ENCODE assay signal across 8 cellular contexts in genomic region chr11:20158597-20159257, GRCh38. TPM values are rescaled to one million over a fixed set of nuclear protein-coding genes. Genes with fewer than 3 reads are reported as not detected.
DNase-seq lines count a peak whose midpoint lies in the region; ATAC-seq and TF ChIP-seq lines count a peak whose summit lies in the region.

No MANE protein-coding gene starts in this region.

- H3K4me2 ChIP-seq in OCI-LY7 (ENCODE audit: low read length), result no peak overlapping the region

- H3K4me3 ChIP-seq in CD8-positive, alpha-beta memory T cell (ENCODE audit: low read length), result no peak overlapping the region
- H3K4me3 ChIP-seq in OCI-LY7 (ENCODE audit: low read depth, low read length, poor library complexity, severe bottlenecking), result no peak overlapping the region

- no peaks in the 10 kb centered on the region for H3K79me2 ChIP-seq in OCI-LY7 (ENCODE audit: insufficient read depth, low read depth, low read length)

- peaks cover 54% of the 10 kb centered on the region for H3K27me3 ChIP-seq in CD8-positive, alpha-beta memory T cell (ENCODE audit: insufficient read depth, low read length, poor library complexity, severe bottlenecking)

- H3K9me3 Mint-ChIP-seq in CD8-positive, alpha-beta memory T cell, result peaks cover 0 to 31% (median 23%) of the 10 kb centered on the region in 5 donors

- POLR2A ChIA-PET in CD8-positive, alpha-beta memory T cell (lab: Charles Lee), result no interaction called here
- POLR2A ChIA-PET in OCI-LY7 (lab: Charles Lee), result no interaction called here

- no peak for TF ChIP-seq RAD21 in Ishikawa (IDR thresholded peaks at IDR 0.05; ENCODE audit: low read depth)

- H3K36me3 ChIP-seq in CD8-positive, alpha-beta memory T cell (ENCODE audit: insufficient read depth, low read length), result no peaks in the 10 kb centered on the region
- no peaks in the 10 kb centered on the region for H3K36me3 ChIP-seq in OCI-LY7 (ENCODE audit: insufficient read depth, low read length)

- H3K27me3 Mint-ChIP-seq in CD8-positive, alpha-beta memory T cell, result peaks cover 76 to 78% of the 10 kb centered on the region in 2 donors

- H3K27ac ChIP-seq in CD8-positive, alpha-beta memory T cell (ENCODE audit: low read depth, low read length), result no peak overlapping the region
- no peak overlapping the region for H3K27ac ChIP-seq in OCI-LY7 (ENCODE audit: low read depth, low read length, poor library complexity, severe bottlenecking)

- no peak overlapping the region for H2AFZ ChIP-seq in OCI-LY7 (ENCODE audit: low read length)

- TF ChIP-seq CTCF in OCI-LY7 (conservative IDR thresholded peaks at IDR 0.05; ENCODE audit: low read length), result no peak

- BruUV-seq in OCI-LY7 (replicated peaks; lab: Mats Ljungman, UMichigan), result no TSS peak

- peaks cover 0 to 7% (median 0%) of the 10 kb centered on the region in 3 donors for H3K36me3 Mint-ChIP-seq in CD8-positive, alpha-beta memory T cell

- no peak for ATAC-seq in GM21367 (IDR thresholded peaks at IDR 0.05; ENCODE audit: unreplicated experiment)
- ATAC-seq in HG02798 (IDR thresholded peaks at IDR 0.05; ENCODE audit: poor library complexity, unreplicated experiment), result no peak

- CTCF ChIA-PET in CD8-positive, alpha-beta memory T cell (lab: Charles Lee), result no interaction called here
- CTCF ChIA-PET in OCI-LY7 (lab: Charles Lee; ENCODE audit: unreplicated experiment), result no interaction called here

- intact Hi-C loops in OCI-LY7 (cut with micrococcal nuclease; ENCODE audit: unreplicated experiment), result no loop called here

- H3K4me3 Mint-ChIP-seq in CD8-positive, alpha-beta memory T cell, result peak overlapping the region in 5 of 7 donors; percentile 6 to 28 (median 22)

- no peaks in the 10 kb centered on the region for H4K20me1 ChIP-seq in OCI-LY7 (ENCODE audit: insufficient read depth, low read length)

- no peaks in the 10 kb centered on the region for H3K9me3 ChIP-seq in CD8-positive, alpha-beta memory T cell (ENCODE audit: low read length)
- no peaks in the 10 kb centered on the region for H3K9me3 ChIP-seq in OCI-LY7 (ENCODE audit: low read length)

- no peaks in the 10 kb centered on the region for H3K9me2 ChIP-seq in OCI-LY7 (ENCODE audit: insufficient read depth, low read length)

- no peak for DNase-seq in CD8-positive, alpha-beta memory T cell
- DNase-seq in cerebellar cortex (ENCODE audit: low spot score), result peak; percentile 6
- DNase-seq in lung microvascular endothelial cell (ENCODE audit: low read depth in 2 of 2), result peak; percentile 74 to 76
- no peak for DNase-seq in OCI-LY7 (ENCODE audit: low spot score)
- DNase-seq in NCI-H187 (lab: John Stamatoyannopoulos, UW), result no peak

- H3K27ac Mint-ChIP-seq in CD8-positive, alpha-beta memory T cell, result peak overlapping the region in 3 of 8 donors; percentile 41 to 49 (median 41)

- H3K4me1 Mint-ChIP-seq in CD8-positive, alpha-beta memory T cell, result peaks cover 26 to 36% (median 35%) of the 10 kb centered on the region in 3 donors

- H3K4me1 ChIP-seq in CD8-positive, alpha-beta memory T cell (ENCODE audit: insufficient read depth, low read length), result peaks cover 10% of the 10 kb centered on the region
- H3K4me1 ChIP-seq in OCI-LY7 (ENCODE audit: insufficient read depth, low read length, poor library complexity, severe bottlenecking), result no peaks in the 10 kb centered on the region

- no peak for TF ChIP-seq EP300 in Ishikawa (IDR thresholded peaks at IDR 0.05; ENCODE audit: borderline replicate concordance)

TF ChIP-seq in Ishikawa, 13 proteins besides CTCF, POLR2A, EP300 and RAD21:
- TF ChIP-seq USF1 (IDR thresholded peaks at IDR 0.05) (no peak), FOXM1 (IDR thresholded peaks at IDR 0.05; ENCODE audit: borderline replicate concordance, low read depth) (no peak), TAF1 (IDR thresholded peaks at IDR 0.05; ENCODE audit: low read depth) (no peak), YY1 (IDR thresholded peaks at IDR 0.05; ENCODE audit: low read depth) (no peak), TEAD4 (IDR thresholded peaks at IDR 0.05) (no peak), NFIC (IDR thresholded peaks at IDR 0.05) (0 out of 2 replicates have a peak, but pooled peaks have one; percentile 8), ZBTB7A (IDR thresholded peaks at IDR 0.05; ENCODE audit: low read depth) (no peak), REST (IDR thresholded peaks at IDR 0.05; ENCODE audit: low read depth) (peak; percentile 90), EGR1 (IDR thresholded peaks at IDR 0.05) (no peak), CEBPB (IDR thresholded peaks at IDR 0.05) (no peak), CREB1 (IDR thresholded peaks at IDR 0.05; ENCODE audit: low read depth) (no peak), MAX (IDR thresholded peaks at IDR 0.05) (no peak), TCF12 (IDR thresholded peaks at IDR 0.05; ENCODE audit: low read depth) (no peak)

RNA-seq across cellular contexts. Expression of gene DBX1, which starts 1.5 kb away (rescaled TPM):
- total RNA-seq in CD8-positive, alpha-beta memory T cell, result not detected
- polyA plus RNA-seq in CD8-positive, alpha-beta memory T cell, result not detected
- not detected in 2 replicates for total RNA-seq in lung microvascular endothelial cell
- not detected in 2 replicates for total RNA-seq in OCI-LY7 (2014; rRNA removed; shearing (Covaris generic))
- total RNA-seq in OCI-LY7 (2022), result not detected in 2 replicates

Comparison
In these comparisons a context has a peak if more than half of its experiments do, and no peak if none do; other contexts are left out.
1. DNase-seq: peak in cerebellar cortex (single experiment) and lung microvascular endothelial cell (2 of 2); none in CD8-positive, alpha-beta memory T cell (0 of 5), OCI-LY7 (single experiment) and NCI-H187 (0 of 2).